In the genomic region with DNA sequence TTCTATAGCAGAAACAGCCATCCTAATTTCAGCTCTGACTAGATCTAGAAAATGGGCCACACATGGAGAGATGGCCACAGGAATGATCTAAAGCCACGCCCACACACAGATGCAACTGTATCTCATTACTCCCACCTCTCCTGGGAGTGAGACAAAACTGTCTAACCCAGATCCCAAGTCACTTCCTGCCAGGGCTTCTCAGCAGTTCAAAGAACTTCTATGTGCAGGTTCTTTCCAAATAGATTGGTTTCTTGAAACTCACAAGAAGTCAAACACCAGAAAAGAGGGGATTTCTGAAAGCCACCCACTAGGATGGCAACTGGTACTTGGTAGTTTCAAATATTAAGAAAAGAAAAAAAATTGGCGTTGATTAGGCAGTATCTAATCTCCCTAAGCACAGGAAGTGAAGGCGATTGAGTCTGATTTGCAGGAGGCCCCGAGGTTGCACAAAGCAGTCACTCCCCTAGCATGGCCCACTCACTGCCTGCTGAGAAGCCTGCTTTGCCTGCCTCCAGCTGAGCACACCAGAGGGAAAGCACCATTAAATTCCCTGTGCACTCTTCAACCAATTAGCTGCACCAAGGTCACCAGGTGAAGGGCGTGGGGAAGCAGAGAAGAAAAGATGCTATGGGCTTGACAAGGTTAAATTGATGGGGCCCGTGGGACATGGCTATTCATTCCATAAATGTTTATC, we compare ENCODE assay signal across 1 cellular context.
TF ChIP-seq lines count a peak whose summit lies in the region.

No MANE protein-coding gene starts in this region.

TF ChIP-seq in K562, 482 proteins besides CTCF, POLR2A, EP300 and RAD21 (continued from another document):
- TF ChIP-seq YY1 (IDR thresholded peaks at IDR 0.05; ENCODE audit: borderline replicate concordance in 1 of 3, control insufficient read depth in 1 of 3, extremely low read depth in 1 of 3, insufficient read depth in 3 of 3, insufficient read length in 1 of 3, insufficient replicate concordance in 2 of 3, low read depth in 1 of 3, low read length in 2 of 3) (peak in 2 of 3 experiments; percentile 16 to 21), TRIM28 (IDR thresholded peaks at IDR 0.05) (no peak), NR2C1 (IDR thresholded peaks at IDR 0.05) (no peak), NR2C1 (tag; IDR thresholded peaks at IDR 0.05) (no peak), BRF1 (IDR thresholded peaks at IDR 0.05; ENCODE audit: borderline replicate concordance, extremely low read depth, insufficient read length) (no peak), L3MBTL2 (IDR thresholded peaks at IDR 0.05) (peak; percentile 30; the same call in 1 of the 2 replicates), RNF219 (CRISPR knock-in tag; IDR thresholded peaks at IDR 0.05) (no peak), CREM (IDR thresholded peaks at IDR 0.05; ENCODE audit: low read depth) (peak; percentile 17; the same call in 1 of the 2 replicates), ZNF175 (CRISPR knock-in tag; IDR thresholded peaks at IDR 0.05; ENCODE audit: low read depth) (no peak; the same call in 1 of the 2 replicates), MECOM (CRISPR knock-in tag; IDR thresholded peaks at IDR 0.05) (0 out of 2 replicates have a peak, but pooled peaks have one; percentile 44), ZNF639 (CRISPR knock-in tag; conservative IDR thresholded peaks at IDR 0.05 in 1 of 2, IDR thresholded peaks at IDR 0.05 in 1 of 2) (0 out of 4 replicates have a peak, but pooled peaks of 1 of the 2 experiments have one; percentile 24), SMARCA4 (IDR thresholded peaks at IDR 0.05) (peak; percentile 67), ARNT (IDR thresholded peaks at IDR 0.05) (0 out of 4 replicates have a peak, but pooled peaks of 1 of the 2 experiments have one; percentile 56), GTF2B (IDR thresholded peaks at IDR 0.05; ENCODE audit: extremely low read depth, insufficient read length) (no peak), NFIC (IDR thresholded peaks at IDR 0.05) (peak; percentile 36; the same call in 1 of the 2 replicates), CHCHD3 (CRISPR knock-in tag; IDR thresholded peaks at IDR 0.05) (no peak), NRF1 (conservative IDR thresholded peaks at IDR 0.05 in 1 of 2, IDR thresholded peaks at IDR 0.05 in 1 of 2) (0 out of 4 replicates have a peak, but pooled peaks of 1 of the 2 experiments have one; percentile 37)
- TF ChIP-seq, protein P1, sequence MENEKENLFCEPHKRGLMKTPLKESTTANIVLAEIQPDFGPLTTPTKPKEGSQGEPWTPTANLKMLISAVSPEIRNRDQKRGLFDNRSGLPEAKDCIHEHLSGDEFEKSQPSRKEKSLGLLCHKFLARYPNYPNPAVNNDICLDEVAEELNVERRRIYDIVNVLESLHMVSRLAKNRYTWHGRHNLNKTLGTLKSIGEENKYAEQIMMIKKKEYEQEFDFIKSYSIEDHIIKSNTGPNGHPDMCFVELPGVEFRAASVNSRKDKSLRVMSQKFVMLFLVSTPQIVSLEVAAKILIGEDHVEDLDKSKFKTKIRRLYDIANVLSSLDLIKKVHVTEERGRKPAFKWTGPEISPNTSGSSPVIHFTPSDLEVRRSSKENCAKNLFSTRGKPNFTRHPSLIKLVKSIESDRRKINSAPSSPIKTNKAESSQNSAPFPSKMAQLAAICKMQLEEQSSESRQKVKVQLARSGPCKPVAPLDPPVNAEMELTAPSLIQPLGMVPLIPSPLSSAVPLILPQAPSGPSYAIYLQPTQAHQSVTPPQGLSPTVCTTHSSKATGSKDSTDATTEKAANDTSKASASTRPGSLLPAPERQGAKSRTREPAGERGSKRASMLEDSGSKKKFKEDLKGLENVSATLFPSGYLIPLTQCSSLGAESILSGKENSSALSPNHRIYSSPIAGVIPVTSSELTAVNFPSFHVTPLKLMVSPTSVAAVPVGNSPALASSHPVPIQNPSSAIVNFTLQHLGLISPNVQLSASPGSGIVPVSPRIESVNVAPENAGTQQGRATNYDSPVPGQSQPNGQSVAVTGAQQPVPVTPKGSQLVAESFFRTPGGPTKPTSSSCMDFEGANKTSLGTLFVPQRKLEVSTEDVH (IDR thresholded peaks at IDR 0.05; ENCODE audit: low read depth, partially characterized antibody): peak; percentile 44
- TF ChIP-seq, protein P2, sequence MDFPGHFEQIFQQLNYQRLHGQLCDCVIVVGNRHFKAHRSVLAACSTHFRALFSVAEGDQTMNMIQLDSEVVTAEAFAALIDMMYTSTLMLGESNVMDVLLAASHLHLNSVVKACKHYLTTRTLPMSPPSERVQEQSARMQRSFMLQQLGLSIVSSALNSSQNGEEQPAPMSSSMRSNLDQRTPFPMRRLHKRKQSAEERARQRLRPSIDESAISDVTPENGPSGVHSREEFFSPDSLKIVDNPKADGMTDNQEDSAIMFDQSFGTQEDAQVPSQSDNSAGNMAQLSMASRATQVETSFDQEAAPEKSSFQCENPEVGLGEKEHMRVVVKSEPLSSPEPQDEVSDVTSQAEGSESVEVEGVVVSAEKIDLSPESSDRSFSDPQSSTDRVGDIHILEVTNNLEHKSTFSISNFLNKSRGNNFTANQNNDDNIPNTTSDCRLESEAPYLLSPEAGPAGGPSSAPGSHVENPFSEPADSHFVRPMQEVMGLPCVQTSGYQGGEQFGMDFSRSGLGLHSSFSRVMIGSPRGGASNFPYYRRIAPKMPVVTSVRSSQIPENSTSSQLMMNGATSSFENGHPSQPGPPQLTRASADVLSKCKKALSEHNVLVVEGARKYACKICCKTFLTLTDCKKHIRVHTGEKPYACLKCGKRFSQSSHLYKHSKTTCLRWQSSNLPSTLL (IDR thresholded peaks at IDR 0.05): no peak
- TF ChIP-seq, protein P3, sequence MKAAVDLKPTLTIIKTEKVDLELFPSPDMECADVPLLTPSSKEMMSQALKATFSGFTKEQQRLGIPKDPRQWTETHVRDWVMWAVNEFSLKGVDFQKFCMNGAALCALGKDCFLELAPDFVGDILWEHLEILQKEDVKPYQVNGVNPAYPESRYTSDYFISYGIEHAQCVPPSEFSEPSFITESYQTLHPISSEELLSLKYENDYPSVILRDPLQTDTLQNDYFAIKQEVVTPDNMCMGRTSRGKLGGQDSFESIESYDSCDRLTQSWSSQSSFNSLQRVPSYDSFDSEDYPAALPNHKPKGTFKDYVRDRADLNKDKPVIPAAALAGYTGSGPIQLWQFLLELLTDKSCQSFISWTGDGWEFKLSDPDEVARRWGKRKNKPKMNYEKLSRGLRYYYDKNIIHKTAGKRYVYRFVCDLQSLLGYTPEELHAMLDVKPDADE (conservative IDR thresholded peaks at IDR 0.05; ENCODE audit: control insufficient read depth, low read depth, low read length): 0 out of 2 replicates have a peak, but pooled peaks have one; percentile 49
- TF ChIP-seq, protein P4, sequence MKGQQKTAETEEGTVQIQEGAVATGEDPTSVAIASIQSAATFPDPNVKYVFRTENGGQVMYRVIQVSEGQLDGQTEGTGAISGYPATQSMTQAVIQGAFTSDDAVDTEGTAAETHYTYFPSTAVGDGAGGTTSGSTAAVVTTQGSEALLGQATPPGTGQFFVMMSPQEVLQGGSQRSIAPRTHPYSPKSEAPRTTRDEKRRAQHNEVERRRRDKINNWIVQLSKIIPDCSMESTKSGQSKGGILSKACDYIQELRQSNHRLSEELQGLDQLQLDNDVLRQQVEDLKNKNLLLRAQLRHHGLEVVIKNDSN (CRISPR knock-in tag; IDR thresholded peaks at IDR 0.05): no peak
TF ChIP-seq in K562: peak in this region for 65.
